ENCODE assay signal across 12 cellular contexts in the genomic region with DNA sequence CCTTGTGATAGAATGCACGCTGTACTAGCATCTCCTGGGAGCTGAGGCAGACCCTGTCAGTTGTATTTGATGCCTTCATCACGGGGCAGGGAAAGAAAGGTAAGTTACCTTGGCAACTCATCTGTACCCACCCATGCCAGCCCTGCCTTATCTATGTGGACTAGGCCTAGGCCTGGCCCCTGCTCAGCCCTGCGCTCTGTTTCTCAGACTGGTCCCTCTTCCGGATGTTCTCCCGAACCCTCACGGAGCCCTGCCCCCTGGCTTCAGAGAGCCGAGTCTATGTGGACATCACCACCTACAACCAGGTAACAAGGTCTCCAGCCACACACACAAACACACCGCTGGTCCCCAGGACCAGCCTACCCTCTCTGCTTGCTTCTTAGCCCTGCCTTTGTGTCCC. TPM values are rescaled to one million over a fixed set of nuclear protein-coding genes. Genes with fewer than 3 reads are reported as not detected.
DNase-seq lines count a peak whose midpoint lies in the region; ATAC-seq and TF ChIP-seq lines count a peak whose summit lies in the region.
"Had no signal": no experiment of that assay in that cellular context is flagged by ENCODE, and none has a peak within 500 bp of the region (broad histone marks: within the 10 kb centered on the region; RNA-seq: fewer than 3 reads in every experiment).

No MANE protein-coding gene starts in this region.

- H3K27ac ChIP-seq in PC-3 (ENCODE audit: low read length) = peak overlapping the region; percentile 89
- peak overlapping the region; percentile 96 for H3K27ac ChIP-seq in cingulate gyrus (ENCODE audit: low read depth, low read length)
- peak overlapping the region; percentile 61 for H3K27ac ChIP-seq in suprapubic skin
- H3K27ac ChIP-seq: cardiac muscle cell had no signal

- peaks cover 44% of the 10 kb centered on the region for H3K79me2 ChIP-seq in PC-3 (ENCODE audit: low read length)

- TF ChIP-seq EP300 in suprapubic skin (IDR thresholded peaks at IDR 0.05) = no peak

- H3K9me3 Mint-ChIP-seq in memory B cell = no peaks in the 10 kb centered on the region

- no peak for TF ChIP-seq POLR2A in suprapubic skin (IDR thresholded peaks at IDR 0.05)

- peak overlapping the region; percentile 66 for H3K9ac ChIP-seq in PC-3 (ENCODE audit: low read length)

- H3K9me3 ChIP-seq in PC-3 (ENCODE audit: low read length) (no peaks in the 10 kb centered on the region), suprapubic skin (no peaks in the 10 kb centered on the region)
- H3K9me3 ChIP-seq: mucosa of descending colon, thyroid gland had no signal

- TF ChIP-seq CTCF in PC-3 (conservative IDR thresholded peaks at IDR 0.05; ENCODE audit: low read depth, low read length) = no peak
- no peak for TF ChIP-seq CTCF in suprapubic skin (IDR thresholded peaks at IDR 0.05)

- no peaks in the 10 kb centered on the region for H3K9me2 ChIP-seq in PC-3 (replicated peaks; ENCODE audit: low read length)

- ATAC-seq in PC-3 = no peak
- no peak for ATAC-seq in memory B cell (ENCODE audit: low read depth)
- no peak for ATAC-seq in HG03196 (IDR thresholded peaks at IDR 0.05; ENCODE audit: unreplicated experiment)
- no peak for ATAC-seq in GM21737 (IDR thresholded peaks at IDR 0.05; ENCODE audit: unreplicated experiment)

- no TSS peak for BruUV-seq in PC-3 (replicated peaks; lab: Mats Ljungman, UMichigan)

- WGBS in suprapubic skin = 98% methylated on average over 8 of the region's 8 CpGs

- H3K27me3 Mint-ChIP-seq in memory B cell = no peaks in the 10 kb centered on the region

- no peak overlapping the region; the same call in 1 of the 2 replicates for H3K4me3 ChIP-seq in PC-3 (ENCODE audit: low read length)
- H3K4me3 ChIP-seq in suprapubic skin = no peak overlapping the region
- H3K4me3 ChIP-seq: cardiac muscle cell, mucosa of descending colon, thyroid gland had no signal

- peaks cover 3% of the 10 kb centered on the region for H3F3A ChIP-seq in PC-3 (ENCODE audit: low read length, unreplicated experiment)

- H3K27me3 ChIP-seq in PC-3 (ENCODE audit: low read length) (no peaks in the 10 kb centered on the region), suprapubic skin (no peaks in the 10 kb centered on the region)
- H3K27me3 ChIP-seq: cardiac muscle cell, thyroid gland had no signal

- no peak overlapping the region for H2AFZ ChIP-seq in PC-3 (ENCODE audit: low read length)

- peaks cover 33% of the 10 kb centered on the region for H3K4me1 Mint-ChIP-seq in memory B cell

- no peaks in the 10 kb centered on the region for H4K20me1 ChIP-seq in PC-3 (ENCODE audit: low read length)

- DNase-seq in PC-3 (no peak), memory B cell (ENCODE audit: low spot score in 2 of 2) (no peak), suprapubic skin (ENCODE audit: low spot score in 2 of 2) (no peak), Ammon's horn (ENCODE audit: low spot score) (no peak)
- DNase-seq: activated CD4-positive, alpha-beta T cell treated with anti-CD3 and anti-CD28 coated beads for 4 hours had no signal

- peak overlapping the region; percentile 58 for H3K4me2 ChIP-seq in PC-3 (ENCODE audit: low read length)

- peak overlapping the region; percentile 96 for H3K27ac Mint-ChIP-seq in memory B cell

- H3K36me3 Mint-ChIP-seq in memory B cell = peaks cover 33% of the 10 kb centered on the region

- intact Hi-C loops in PC-3 (cut with micrococcal nuclease) = no loop called here

- CTCF ChIA-PET in PC-3 (lab: Charles Lee) = interaction anchor here (0.6 to 1.9 kb wide), 11 partner anchors 9 to 281 kb away, joined by 3 to 24 read pairs (median 6); partner anchors contain the start of gene SYS1

- H3K4me3 Mint-ChIP-seq in memory B cell = no peak overlapping the region

- H3K36me3 ChIP-seq in PC-3 (ENCODE audit: low read depth, low read length) (peaks cover 43% of the 10 kb centered on the region), suprapubic skin (peaks cover 56% of the 10 kb centered on the region)

- POLR2A ChIA-PET in PC-3 (lab: Charles Lee; ENCODE audit: unreplicated experiment) = interaction anchor here (0.6 to 1.3 kb wide), 5 partner anchors 45 to 551 kb away, joined by 3 to 10 read pairs (median 4); partner anchors contain the start of gene SYS1

- H3K4me1 ChIP-seq in PC-3 (ENCODE audit: insufficient read depth, low read length) (peaks cover 40% of the 10 kb centered on the region), suprapubic skin (peaks cover 44% of the 10 kb centered on the region)

RNA-seq across cellular contexts. Expression of gene PIGT, which starts 4.2 kb away (rescaled TPM):
- total RNA-seq in PC-3 (2014; rRNA removed) (101 and 129 TPM in 2 replicates), suprapubic skin (10 to 100 TPM; 44.6 to 77.8 (median 51.8) TPM)

RNA-seq across cellular contexts. Expression of gene DBNDD2, which starts 12.0 kb away (rescaled TPM):
- 7.7 and 8.5 TPM in 2 replicates for total RNA-seq in PC-3 (2014; rRNA removed)
- 10 to 100 TPM; 42.4 to 72.3 (median 49.7) TPM for total RNA-seq in suprapubic skin

RNA-seq across cellular contexts. Expression of gene TP53TG5, which starts 42.0 kb away (rescaled TPM):
- not detected in 2 replicates for total RNA-seq in PC-3 (2014; rRNA removed)
- total RNA-seq in suprapubic skin = under 1 TPM in 1 of 4 donors, not detected in 3; 0.32 TPM
- total RNA-seq: renal cortical epithelial cell, thyroid gland had no signal

RNA-seq across cellular contexts. Expression of gene WFDC2, which starts 49.4 kb away (rescaled TPM):
- not detected in 2 replicates for total RNA-seq in PC-3 (2014; rRNA removed)
- total RNA-seq in suprapubic skin = 10 to 100 TPM; 29.6 to 58.0 (median 34.1) TPM

RNA-seq across cellular contexts. Expression of gene SYS1, which starts 57.2 kb away (rescaled TPM):
- 32.5 and 45.2 TPM in 2 replicates for total RNA-seq in PC-3 (2014; rRNA removed)
- total RNA-seq in suprapubic skin = 10 to 100 TPM; 30.9 to 49.5 (median 38.7) TPM
